ENCODE assay signal across 26 cellular contexts in genomic region chrX:149473966-149474365, GRCh38.
"Had no signal": no experiment of that assay in that cellular context is flagged by ENCODE, and none has a peak within 500 bp of the region (broad histone marks: within the 10 kb centered on the region; RNA-seq: fewer than 3 reads in every experiment).

No MANE protein-coding gene starts in this region.

- H3K4me1 Mint-ChIP-seq: endodermal cell had no signal

- H3K4me1 ChIP-seq: colonic mucosa, foreskin keratinocyte, left lung had no signal

- H3K27ac Mint-ChIP-seq: dendritic cell treated with granulocyte-macrophage colony-stimulating factor and Interleukin-4, amounts not matched to agents 40 ng/mL and 50 ng/mL, for 4 days; endodermal cell; memory B cell had no signal

- H3K4me3 ChIP-seq: colonic mucosa, esophagus muscularis mucosa, gastroesophageal sphincter, heart right ventricle, left lung, lower lobe of right lung had no signal

- DNase-seq: colonic mucosa; cortex of kidney; effector CD8-positive, alpha-beta T cell; effector memory CD8-positive, alpha-beta T cell; endodermal cell; foreskin keratinocyte; glutamatergic neuron; head of caudate nucleus; heart right ventricle; hippocampal formation; left cardiac atrium; left lung; left ventricle myocardium superior; lower lobe of right lung; mammary epithelial cell; mesendoderm; midbrain; naive thymus-derived CD4-positive, alpha-beta T cell had no signal

- H3K36me3 ChIP-seq: colonic mucosa had no signal

- FAIRE-seq: endometrium, frontal cortex, islet of Langerhans, keratinocyte had no signal

- H3K9me3 ChIP-seq: colonic mucosa, esophagus muscularis mucosa, gastroesophageal sphincter, heart right ventricle, left lung, lower lobe of right lung had no signal

- H3K27me3 Mint-ChIP-seq: effector memory CD8-positive, alpha-beta T cell; memory B cell had no signal

- H3K27me3 ChIP-seq: colonic mucosa, esophagus muscularis mucosa, foreskin keratinocyte, gastroesophageal sphincter, left lung had no signal

- H3K4me3 Mint-ChIP-seq: dendritic cell treated with granulocyte-macrophage colony-stimulating factor and Interleukin-4, amounts not matched to agents 40 ng/mL and 50 ng/mL, for 4 days; effector memory CD8-positive, alpha-beta T cell; endodermal cell; memory B cell; naive thymus-derived CD4-positive, alpha-beta T cell had no signal

- H3K27ac ChIP-seq: colonic mucosa, esophagus muscularis mucosa, foreskin keratinocyte, gastroesophageal sphincter, heart right ventricle, left lung, lower lobe of right lung had no signal

- H3K9me3 Mint-ChIP-seq: dendritic cell treated with granulocyte-macrophage colony-stimulating factor and Interleukin-4, amounts not matched to agents 40 ng/mL and 50 ng/mL, for 4 days; effector memory CD8-positive, alpha-beta T cell; memory B cell; naive thymus-derived CD4-positive, alpha-beta T cell had no signal
